1 cellular context compared by ENCODE assay signal in genomic region chr6:4848382-4849068, GRCh38.
TF ChIP-seq lines count a peak whose summit lies in the region.

No MANE protein-coding gene starts in this region.

TF ChIP-seq in HepG2, 621 proteins besides CTCF, POLR2A, EP300 and RAD21 (continued from another document):
- TF ChIP-seq ZNF512B (CRISPR knock-in tag; IDR thresholded peaks at IDR 0.05; ENCODE audit: borderline replicate concordance): no peak
- no peak for TF ChIP-seq ARNT2 (CRISPR knock-in tag; IDR thresholded peaks at IDR 0.05; ENCODE audit: low read depth)
- TF ChIP-seq ZNF10 (CRISPR knock-in tag; IDR thresholded peaks at IDR 0.05; ENCODE audit: borderline replicate concordance, low read depth): no peak
- no peak for TF ChIP-seq THAP11 (CRISPR knock-in tag; IDR thresholded peaks at IDR 0.05)
- TF ChIP-seq SP4 (CRISPR knock-in tag; IDR thresholded peaks at IDR 0.05): no peak
- peak; percentile 26; the same call in 1 of the 2 replicates for TF ChIP-seq FOSL2 (CRISPR knock-in tag; IDR thresholded peaks at IDR 0.05)
- TF ChIP-seq ZBTB7B (CRISPR knock-in tag; IDR thresholded peaks at IDR 0.05): no peak
- no peak for TF ChIP-seq ZNF773 (CRISPR knock-in tag; IDR thresholded peaks at IDR 0.05; ENCODE audit: borderline replicate concordance)
